Comparison of ENCODE assay signal across 8 cellular contexts in genomic region chr13:26558074-26558805, GRCh38. TPM values are rescaled to one million over a fixed set of nuclear protein-coding genes. Genes with fewer than 3 reads are reported as not detected.
DNase-seq lines count a peak whose midpoint lies in the region; ATAC-seq and TF ChIP-seq lines count a peak whose summit lies in the region.

No MANE protein-coding gene starts in this region.

- ATAC-seq in left lung = no peak
- no peak for ATAC-seq in HG03196 (IDR thresholded peaks at IDR 0.05; ENCODE audit: unreplicated experiment)
- no peak for ATAC-seq in GM21576 (IDR thresholded peaks at IDR 0.05; ENCODE audit: unreplicated experiment)

- WGBS in thymus = 5% methylated on average over 73 of the region's 73 CpGs

- peaks cover 6 to 9% of the 10 kb centered on the region in 2 donors for H3K4me1 ChIP-seq in left lung
- H3K4me1 ChIP-seq in thymus (ENCODE audit: control insufficient read depth, insufficient read depth, low read length) = peaks cover 4% of the 10 kb centered on the region

- peak overlapping the region; percentile 8 for H3K4me3 ChIP-seq in GM06990 (replicated peaks; ENCODE audit: low read depth, low read length)
- H3K4me3 ChIP-seq in HL-60 (replicated peaks; ENCODE audit: insufficient read depth, low read length) = peak overlapping the region; percentile 31
- peak overlapping the region; percentile 61 for H3K4me3 ChIP-seq in brain microvascular endothelial cell (ENCODE audit: low read depth, low read length)
- peak overlapping the region; percentile 54 to 55 for H3K4me3 ChIP-seq in left lung
- peak overlapping the region; percentile 48 for H3K4me3 ChIP-seq in thymus (ENCODE audit: low read length)

- H3K27ac ChIP-seq in HL-60 (replicated peaks) (no peak overlapping the region), brain microvascular endothelial cell (no peak overlapping the region), left lung (peak overlapping the region in 1 of 2 donors; percentile 19), thymus (ENCODE audit: low read depth) (no peak overlapping the region)

- no peak for DNase-seq in GM06990 (ENCODE audit: extremely low read depth, insufficient read length)
- no peak for DNase-seq in HL-60 (ENCODE audit: low read depth in 1 of 2, low spot score in 1 of 2)
- DNase-seq in brain microvascular endothelial cell = no peak
- DNase-seq in left lung = peak in 1 of 2 donors; percentile 69
- DNase-seq in T-helper 9 cell = no peak

- H3K9me3 ChIP-seq in left lung (no peaks in the 10 kb centered on the region), thymus (ENCODE audit: control insufficient read depth) (no peaks in the 10 kb centered on the region)

- H3K36me3 ChIP-seq in GM06990 (ENCODE audit: control insufficient read depth, insufficient read depth, low read length) (no peaks in the 10 kb centered on the region), brain microvascular endothelial cell (replicated peaks) (no peaks in the 10 kb centered on the region), left lung (no peaks in the 10 kb centered on the region), thymus (ENCODE audit: control insufficient read depth, insufficient read depth) (no peaks in the 10 kb centered on the region)

- in situ Hi-C loops in brain microvascular endothelial cell (cut with HindIII; ENCODE audit: low pct_ligation_motif_present, low sequenced_read_pairs) = no loop called here

- TF ChIP-seq CTCF in GM06990 (IDR thresholded peaks at IDR 0.05; ENCODE audit: insufficient read depth, low read length, poor library complexity, severe bottlenecking) = no peak
- no peak for TF ChIP-seq CTCF in HL-60 (IDR thresholded peaks at IDR 0.05; ENCODE audit: insufficient read depth, low read length)
- TF ChIP-seq CTCF in brain microvascular endothelial cell (IDR thresholded peaks at IDR 0.05; ENCODE audit: low read depth, low read length, missing control alignments) = no peak
- no peak for TF ChIP-seq CTCF in left lung (IDR thresholded peaks at IDR 0.05)

- H3K27me3 ChIP-seq in GM06990 (replicated peaks; ENCODE audit: control insufficient read depth, insufficient read depth, low read length) (peaks cover 3% of the 10 kb centered on the region; the same call in 1 of the 2 replicates), HL-60 (ENCODE audit: insufficient read depth, poor library complexity, severe bottlenecking) (peaks cover 38% of the 10 kb centered on the region), brain microvascular endothelial cell (replicated peaks) (no peaks in the 10 kb centered on the region), left lung (peaks cover 6 to 68% of the 10 kb centered on the region in 2 donors), thymus (ENCODE audit: control insufficient read depth, insufficient read depth) (peaks cover 27% of the 10 kb centered on the region)

- intact Hi-C loops in left lung (cut with DNase I) = no loop called here

RNA-seq across cellular contexts. Expression of gene WASF3, which starts 0.8 kb away (rescaled TPM):
- 10 to 100 TPM; 10.9 to 24.5 TPM for total RNA-seq in left lung
- polyA plus RNA-seq in thymus = 2.7 TPM

Comparison
In these comparisons a context has a peak if more than half of its experiments do, and no peak if none do; other contexts are left out.
1. H3K4me3 ChIP-seq: peak in every context shown above with its lines; median percentile 61 in brain microvascular endothelial cell; 54 in left lung; 48 in thymus; 31 in HL-60; 8 in GM06990.